ENCODE assay signal across 1 cellular context in genomic region chr5:43497311-43498104, GRCh38.
TF ChIP-seq lines count a peak whose summit lies in the region.

No MANE protein-coding gene starts in this region.

TF ChIP-seq in GM12878, 131 proteins besides CTCF, POLR2A, EP300 and RAD21:
- TF ChIP-seq KLF5 (IDR thresholded peaks at IDR 0.05; ENCODE audit: partially characterized antibody) (no peak), IRF3 (IDR thresholded peaks at IDR 0.05) (no peak), IKZF2 (IDR thresholded peaks at IDR 0.05) (no peak), BCL11A (IDR thresholded peaks at IDR 0.05; ENCODE audit: low read depth, low read length) (no peak), ATF7 (IDR thresholded peaks at IDR 0.05; ENCODE audit: low read depth) (no peak), BCLAF1 (IDR thresholded peaks at IDR 0.05) (no peak), ZNF274 (IDR thresholded peaks at IDR 0.05; ENCODE audit: insufficient read depth, insufficient read length) (no peak), ATF3 (IDR thresholded peaks at IDR 0.05; ENCODE audit: borderline replicate concordance, extremely low read depth, low read depth, low read length) (no peak), CEBPZ (IDR thresholded peaks at IDR 0.05; ENCODE audit: low read depth, low read length) (no peak), NR2C1 (IDR thresholded peaks at IDR 0.05) (no peak), PKNOX1 (IDR thresholded peaks at IDR 0.05) (no peak; the same call in 1 of the 2 replicates), SKIL (IDR thresholded peaks at IDR 0.05; ENCODE audit: low read depth, poor library complexity, severe bottlenecking) (no peak), SUPT20H (IDR thresholded peaks at IDR 0.05; ENCODE audit: borderline replicate concordance, control insufficient read depth, low read depth, low read length) (no peak), RFX5 (IDR thresholded peaks at IDR 0.05; ENCODE audit: low read depth, low read length) (no peak), MEF2A (IDR thresholded peaks at IDR 0.05; ENCODE audit: insufficient read depth, low read depth, low read length) (no peak), ZNF24 (IDR thresholded peaks at IDR 0.05) (no peak), HSF1 (IDR thresholded peaks at IDR 0.05; ENCODE audit: low read depth, low read length) (no peak), FOXK2 (IDR thresholded peaks at IDR 0.05) (no peak)
